19 cellular contexts compared by ENCODE assay signal in the genomic region with DNA sequence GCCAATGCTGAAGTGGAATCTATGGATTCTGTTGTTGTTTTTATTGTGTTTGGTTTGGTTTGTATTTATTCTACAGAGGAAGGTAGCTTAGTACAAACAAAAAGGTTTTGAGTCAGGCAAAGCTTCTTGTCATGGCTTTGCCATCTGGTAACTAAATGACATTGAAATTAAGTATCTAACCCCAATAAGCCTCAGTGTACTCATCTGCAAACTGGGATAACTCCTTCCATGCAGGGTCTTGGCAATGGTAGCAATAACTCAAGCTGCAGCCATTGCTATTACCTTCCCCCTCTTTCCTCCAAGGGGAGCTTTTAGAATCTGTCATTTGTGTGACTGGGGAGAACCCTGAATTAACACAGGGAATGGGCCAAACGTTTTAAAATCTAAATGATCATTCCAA.
DNase-seq lines count a peak whose midpoint lies in the region; ATAC-seq, FAIRE-seq and TF ChIP-seq lines count a peak whose summit lies in the region.
"Had no signal": no experiment of that assay in that cellular context is flagged by ENCODE, and none has a peak within 500 bp of the region (broad histone marks: within the 10 kb centered on the region; RNA-seq: fewer than 3 reads in every experiment).

No MANE protein-coding gene starts in this region.

- peak overlapping the region; percentile 1 to 9; a peak in 1 of 4 replicates for H3K4me2 ChIP-seq in H1 (ENCODE audit: insufficient read depth in 1 of 2, low read depth in 2 of 2, low read length in 2 of 2)

- no peaks in the 10 kb centered on the region for H3K4me1 ChIP-seq in HEK293 (ENCODE audit: control insufficient read depth, insufficient read depth, low read length)
- peaks cover 2 to 31% (median 13%) of the 10 kb centered on the region in 4 experiments for H3K4me1 ChIP-seq in H1 (replicated peaks in 1 of 4; ENCODE audit: control insufficient read depth in 3 of 4, insufficient read depth in 4 of 4, low read length in 3 of 4)
- peaks cover 26 to 34% of the 10 kb centered on the region in 2 donors for H3K4me1 ChIP-seq in mucosa of rectum (ENCODE audit: control insufficient read depth in 2 of 2, insufficient read depth in 2 of 2, low read length in 2 of 2)
- H3K4me1 ChIP-seq in transverse colon = peaks cover 0 to 34% (median 20%) of the 10 kb centered on the region in 4 donors

- no peak for TF ChIP-seq RAD21 in H1 (IDR thresholded peaks at IDR 0.05 in 1 of 2, conservative IDR thresholded peaks at IDR 0.05 in 1 of 2; ENCODE audit: low read depth in 2 of 2, low read length in 2 of 2)

- H3K36me3 ChIP-seq in HEK293 (ENCODE audit: control insufficient read depth in 2 of 2, insufficient read depth in 1 of 2, low read length in 2 of 2) (no peaks in the 10 kb centered on the region), H1 (ENCODE audit: control insufficient read depth in 2 of 4, insufficient read depth in 4 of 4, low read length in 3 of 4) (no peaks in the 10 kb centered on the region), mucosa of rectum (ENCODE audit: control insufficient read depth in 2 of 2, insufficient read depth in 2 of 2, low read length in 2 of 2) (peaks cover 0 to 1% of the 10 kb centered on the region in 2 donors), transverse colon (no peaks in the 10 kb centered on the region)

- H3K18ac ChIP-seq in H1 (ENCODE audit: extremely low read depth, low read length) = peak overlapping the region; percentile 78; the same call in 1 of the 2 replicates

- TF ChIP-seq CTCF in HEK293 (tag by site-specific recombination; IDR thresholded peaks at IDR 0.05) (no peak), H1 (IDR thresholded peaks at IDR 0.05; ENCODE audit: control extremely low read depth in 1 of 3, insufficient read depth in 1 of 3, low read depth in 1 of 3, low read length in 3 of 3) (no peak), transverse colon (IDR thresholded peaks at IDR 0.05) (no peak)

- no peaks in the 10 kb centered on the region for H3K9me3 Mint-ChIP-seq in natural killer cell treated with Interleukin-12 subunit alpha and Interleukin-12 subunit beta and Interleukin-15 and Interleukin-18, amount 100 ng/mL, for 72 hours

- peak overlapping the region; percentile 18 for H2BK120ac ChIP-seq in H1 (replicated peaks; ENCODE audit: low read depth, low read length)

- H3K36me3 Mint-ChIP-seq in natural killer cell treated with Interleukin-12 subunit alpha and Interleukin-12 subunit beta and Interleukin-15 and Interleukin-18, amount 100 ng/mL, for 72 hours = no peaks in the 10 kb centered on the region
- H3K36me3 Mint-ChIP-seq: CD4-positive, CD25-positive, alpha-beta regulatory T cell had no signal

- H3K27me3 ChIP-seq in H1 (replicated peaks in 1 of 4; ENCODE audit: control insufficient read depth in 3 of 4, extremely low read depth in 1 of 4, insufficient read depth in 3 of 4, low read length in 3 of 4) (no peaks in the 10 kb centered on the region), mucosa of rectum (ENCODE audit: control insufficient read depth in 2 of 2, insufficient read depth in 2 of 2, low read length in 2 of 2) (no peaks in the 10 kb centered on the region), transverse colon (no peaks in the 10 kb centered on the region)
- H3K27me3 ChIP-seq: Peyer's patch, SJSA1 had no signal

- H4K20me1 ChIP-seq in H1 (replicated peaks in 1 of 2; ENCODE audit: control insufficient read depth in 1 of 2, insufficient read depth in 2 of 2, low read length in 2 of 2) = no peaks in the 10 kb centered on the region

- CTCF ChIA-PET in HEK293 (lab: Yijun Ruan, JAX) (no interaction called here), H1 (lab: Charles Lee; ENCODE audit: partially characterized antibody) (interaction anchor here (0.7 to 5.0 kb wide), 10 partner anchors 9 to 91 kb away, joined by 3 to 40 read pairs (median 4); no protein-coding TSS in a partner anchor)

- POLR2A ChIA-PET in HEK293 (lab: Yijun Ruan, JAX) (no interaction called here), H1 (lab: Charles Lee; ENCODE audit: partially characterized antibody) (interaction anchor here (1.2 kb wide), 1 partner anchor 18 kb away, joined by 3 read pairs; no protein-coding TSS in a partner anchor)

- TF ChIP-seq EP300 in H1 (IDR thresholded peaks at IDR 0.05; ENCODE audit: borderline replicate concordance in 1 of 2, low read depth in 2 of 2, low read length in 2 of 2) (no peak), transverse colon (IDR thresholded peaks at IDR 0.05; ENCODE audit: low read depth) (no peak)

- DNase-seq in H1 (ENCODE audit: low read depth in 1 of 2, low spot score in 2 of 2) = no peak
- DNase-seq in transverse colon = no peak
- no peak for DNase-seq in DMS53 treated with DMSO at 0.1 percent for 48 hours (lab: John Stamatoyannopoulos, UW; ENCODE audit: unreplicated experiment)
- no peak for DNase-seq in NCI-H526 (lab: John Stamatoyannopoulos, UW)
- DNase-seq in natural killer cell treated with Interleukin-12 subunit alpha and Interleukin-12 subunit beta and Interleukin-15 and Interleukin-18, amount 100 ng/mL, for 72 hours (ENCODE audit: low spot score) = no peak
- DNase-seq: CD4-positive, CD25-positive, alpha-beta regulatory T cell; COR-L47; GDM1; Karpas-422; MV-4-11; NCI-H1694; NCI-H2171; NCI-H524 treated with DMSO at 0.1 percent for 48 hours had no signal

- in situ Hi-C loops in transverse colon (cut with MboI; ENCODE audit: low pct_ligation_motif_present in 1 of 4, low pct_unique_long_range_greater_than_20kb in 1 of 4, low sequenced_read_pairs in 3 of 4) = no loop called here

- no peak for ATAC-seq in natural killer cell treated with Interleukin-12 subunit alpha and Interleukin-12 subunit beta and Interleukin-15 and Interleukin-18, amount 100 ng/mL, for 72 hours

- no peaks in the 10 kb centered on the region for H3K23me2 ChIP-seq in H1 (ENCODE audit: low read depth, low read length)

- no peak overlapping the region for H3K23ac ChIP-seq in H1 (ENCODE audit: insufficient read length)

- no peaks in the 10 kb centered on the region for H3K79me2 ChIP-seq in H1 (ENCODE audit: control insufficient read depth in 1 of 2, insufficient read depth in 2 of 2, low read length in 2 of 2)

- 15% methylated on average over 1 of the region's 1 CpG; no CpG with 5 or more reads in 1 of the 2 experiments for WGBS in H1 (ENCODE audit: extremely low coverage in 1 of 2, insufficient coverage in 1 of 2, insufficient read length in 1 of 2, insufficient replicate concordance in 2 of 2, low coverage in 1 of 2, low lambda C conversion rate in 2 of 2, missing lambda C conversion rate in 1 of 2), 2 experiments
- 26 to 43% methylated on average over 1 of the region's 1 CpG for WGBS in transverse colon (ENCODE audit: low coverage in 1 of 2), 2 donors

- H2BK15ac ChIP-seq in H1 (ENCODE audit: low read length) = no peak overlapping the region

- no peak overlapping the region for H3K4me3 Mint-ChIP-seq in natural killer cell treated with Interleukin-12 subunit alpha and Interleukin-12 subunit beta and Interleukin-15 and Interleukin-18, amount 100 ng/mL, for 72 hours
- H3K4me3 Mint-ChIP-seq: CD4-positive, CD25-positive, alpha-beta regulatory T cell had no signal

- H3K79me1 ChIP-seq in H1 (ENCODE audit: low read depth, low read length) = no peaks in the 10 kb centered on the region

- H3K9ac ChIP-seq in H1 (replicated peaks in 1 of 4; ENCODE audit: extremely low read depth in 1 of 4, low read depth in 3 of 4, low read length in 3 of 4) (no peak overlapping the region), mucosa of rectum (ENCODE audit: low read depth in 1 of 2, low read length in 2 of 2) (no peak overlapping the region)

- intact Hi-C loops in transverse colon (cut with DNase I; ENCODE audit: low total_unique reads) = no loop called here

- no peak overlapping the region for H4K8ac ChIP-seq in H1 (ENCODE audit: extremely low read depth, insufficient read depth, low read length)

- no peak overlapping the region for H2BK12ac ChIP-seq in H1 (ENCODE audit: low read depth, low read length)

- peak overlapping the region; percentile 77; the same call in 1 of the 2 replicates for H2BK5ac ChIP-seq in H1 (ENCODE audit: low read depth, low read length)

- no peak overlapping the region for H4K5ac ChIP-seq in H1 (ENCODE audit: insufficient read length, low read depth, low read length)

- H3K9me3 ChIP-seq in HEK293 (ENCODE audit: control insufficient read depth, insufficient read depth, low read depth, low read length) (no peaks in the 10 kb centered on the region), H1 (ENCODE audit: insufficient read depth in 2 of 2, low read depth in 1 of 2, low read length in 1 of 2) (no peaks in the 10 kb centered on the region), mucosa of rectum (ENCODE audit: control insufficient read depth in 2 of 2, low read length in 2 of 2) (no peaks in the 10 kb centered on the region), transverse colon (no peaks in the 10 kb centered on the region)
- H3K9me3 ChIP-seq: Peyer's patch, SJSA1 had no signal

- no peak for TF ChIP-seq POLR2A in H1 (IDR thresholded peaks at IDR 0.05; ENCODE audit: control extremely low read depth in 1 of 2, low read depth in 2 of 2, low read length in 2 of 2)
- TF ChIP-seq POLR2A in transverse colon (IDR thresholded peaks at IDR 0.05) = no peak

- no peak overlapping the region for H3K27ac Mint-ChIP-seq in natural killer cell treated with Interleukin-12 subunit alpha and Interleukin-12 subunit beta and Interleukin-15 and Interleukin-18, amount 100 ng/mL, for 72 hours
- H3K27ac Mint-ChIP-seq: CD4-positive, CD25-positive, alpha-beta regulatory T cell had no signal

- no peak overlapping the region for H3K14ac ChIP-seq in H1 (ENCODE audit: insufficient read length)

- H3K27ac ChIP-seq in HEK293 (ENCODE audit: extremely low read depth, low read depth, low read length) = no peak overlapping the region
- H3K27ac ChIP-seq in H1 (ENCODE audit: low read depth, low read length) = no peak overlapping the region
- H3K27ac ChIP-seq in mucosa of rectum (ENCODE audit: low read depth in 2 of 2, low read length in 2 of 2) = peak overlapping the region; percentile 28 to 61
- peak overlapping the region; percentile 50 to 84 (median 82) for H3K27ac ChIP-seq in transverse colon
- H3K27ac ChIP-seq: HL-60, SJSA1 had no signal

- no peak overlapping the region for H2BK20ac ChIP-seq in H1 (ENCODE audit: low read length)

- H3K4me3 ChIP-seq in HEK293 (ENCODE audit: low read depth, low read length) = no peak overlapping the region
- no peak overlapping the region for H3K4me3 ChIP-seq in H1 (ENCODE audit: extremely low read depth in 1 of 4, insufficient read depth in 2 of 4, low read depth in 3 of 4, low read length in 4 of 4)
- no peak overlapping the region for H3K4me3 ChIP-seq in mucosa of rectum (ENCODE audit: low read length in 2 of 2)
- no peak overlapping the region for H3K4me3 ChIP-seq in transverse colon
- H3K4me3 ChIP-seq: Peyer's patch, SJSA1 had no signal

- no peak for FAIRE-seq in H1 (lab: Jason Lieb, UNC)
- FAIRE-seq: H54 had no signal

- no peaks in the 10 kb centered on the region for H3K4me1 Mint-ChIP-seq in natural killer cell treated with Interleukin-12 subunit alpha and Interleukin-12 subunit beta and Interleukin-15 and Interleukin-18, amount 100 ng/mL, for 72 hours (ENCODE audit: low read depth in 2 of 2)
- H3K4me1 Mint-ChIP-seq: CD4-positive, CD25-positive, alpha-beta regulatory T cell had no signal

- H3K56ac ChIP-seq in H1 (replicated peaks; ENCODE audit: insufficient read length, low read depth, low read length) = no peak overlapping the region

- peaks cover 0 to 3% of the 10 kb centered on the region in 2 donors for H3K27me3 Mint-ChIP-seq in natural killer cell treated with Interleukin-12 subunit alpha and Interleukin-12 subunit beta and Interleukin-15 and Interleukin-18, amount 100 ng/mL, for 72 hours
- H3K27me3 Mint-ChIP-seq: CD4-positive, CD25-positive, alpha-beta regulatory T cell had no signal

- H4K91ac ChIP-seq in H1 (replicated peaks; ENCODE audit: insufficient read length, low read length) = peak overlapping the region; percentile 62

- no peak overlapping the region for H2AK5ac ChIP-seq in H1 (ENCODE audit: low read depth, low read length)

- H2AFZ ChIP-seq in H1 (ENCODE audit: low read length) = no peak overlapping the region

- no peak overlapping the region for H3K4ac ChIP-seq in H1 (replicated peaks; ENCODE audit: insufficient read length, low read depth, low read length)

Comparison
In these comparisons a context has a peak if more than half of its experiments do, and no peak if none do; other contexts are left out.
1. H3K27ac ChIP-seq: peak in mucosa of rectum (2 of 2) and transverse colon (4 of 4); none in HEK293 (single experiment) and H1 (single experiment).